In the genomic region with DNA sequence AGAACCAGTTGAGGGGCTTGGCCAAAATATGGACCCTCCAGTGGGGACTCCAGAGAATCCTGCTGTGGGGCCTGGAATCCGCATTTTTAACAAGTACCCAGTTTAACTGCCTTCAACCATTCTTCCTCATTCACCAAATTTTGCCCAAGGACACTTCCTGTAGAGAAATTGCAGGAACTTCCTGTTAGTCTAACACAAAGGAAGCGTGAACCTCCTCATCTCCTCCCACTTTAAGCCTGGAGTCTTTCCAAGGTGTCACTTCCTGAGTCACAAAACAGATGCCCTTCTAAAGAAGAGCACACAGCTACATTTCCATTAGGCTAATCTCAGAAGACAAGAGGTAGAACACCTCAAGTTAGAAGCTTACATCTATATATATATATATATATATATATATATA, we compare ENCODE assay signal across 14 cellular contexts.
DNase-seq lines count a peak whose midpoint lies in the region; ATAC-seq and TF ChIP-seq lines count a peak whose summit lies in the region.
"Had no signal": no experiment of that assay in that cellular context is flagged by ENCODE, and none has a peak within 500 bp of the region (broad histone marks: within the 10 kb centered on the region; RNA-seq: fewer than 3 reads in every experiment).

No MANE protein-coding gene starts in this region.

- H3K9me3 ChIP-seq in heart right ventricle (no peaks in the 10 kb centered on the region), H9 (ENCODE audit: control insufficient read depth, low read depth, low read length) (no peaks in the 10 kb centered on the region)
- H3K9me3 ChIP-seq: adrenal gland, BE2C had no signal

- no peak overlapping the region for H3K4me2 ChIP-seq in H9 (ENCODE audit: insufficient read depth, insufficient read length, low read length)

- H4K20me1 ChIP-seq in H9 (ENCODE audit: control insufficient read depth, insufficient read depth, insufficient read length): no peaks in the 10 kb centered on the region

- no peaks in the 10 kb centered on the region for H3K79me2 ChIP-seq in H9 (ENCODE audit: insufficient read depth, low read length)

- no peak overlapping the region for H2AK5ac ChIP-seq in H9 (ENCODE audit: insufficient read length, low read length)

- WGBS in heart right ventricle, 2 donors: 49 to 52% methylated on average over 2 of the region's 2 CpGs
- WGBS in H9 (ENCODE audit: extremely low coverage, insufficient read length, low lambda C conversion rate): no CpG with 5 or more reads among the region's 2 CpGs

- no peak overlapping the region for H3K18ac ChIP-seq in H9 (ENCODE audit: insufficient read length, low read depth, low read length)

- no peaks in the 10 kb centered on the region for H3K36me3 Mint-ChIP-seq in H9 (ENCODE audit: insufficient read depth in 1 of 3, low read depth in 3 of 3)
- H3K36me3 Mint-ChIP-seq: activated CD8-positive, alpha-beta memory T cell treated with anti-CD3 and anti-CD28 coated beads, Interleukin-2, amount 10 ng/mL, durations not matched to agents 7 days and 5 days had no signal

- H2BK5ac ChIP-seq in H9 (ENCODE audit: insufficient read length, low read length): no peak overlapping the region

- H3K4ac ChIP-seq in H9 (ENCODE audit: low read depth, low read length): no peak overlapping the region

- no peak for TF ChIP-seq CTCF in heart right ventricle (IDR thresholded peaks at IDR 0.05)
- TF ChIP-seq CTCF in H9 (conservative IDR thresholded peaks at IDR 0.05): no peak

- H3T11ph ChIP-seq in H9 (ENCODE audit: low read length): no peak overlapping the region

- H3K9me3 Mint-ChIP-seq in H9: no peaks in the 10 kb centered on the region

- peaks cover 0 to 76% (median 13%) of the 10 kb centered on the region in 9 donors for H3K36me3 ChIP-seq in heart right ventricle
- H3K36me3 ChIP-seq: adrenal gland, BE2C had no signal

- peaks cover 4% of the 10 kb centered on the region; the same call in 1 of the 2 replicates for H3K27me3 Mint-ChIP-seq in H9 (ENCODE audit: low read depth)
- H3K27me3 Mint-ChIP-seq: activated CD8-positive, alpha-beta memory T cell treated with anti-CD3 and anti-CD28 coated beads, Interleukin-2, amount 10 ng/mL, durations not matched to agents 7 days and 5 days; type B pancreatic cell had no signal

- H3K4me3 Mint-ChIP-seq in H9: no peak overlapping the region
- H3K4me3 Mint-ChIP-seq: activated CD8-positive, alpha-beta memory T cell treated with anti-CD3 and anti-CD28 coated beads, Interleukin-2, amount 10 ng/mL, durations not matched to agents 7 days and 5 days; T-helper 2 cell treated with Interferon-gamma antibody and Interleukin-4, amounts not matched to agents 5 μg/mL and 100 μg/mL, for 36 hours; type B pancreatic cell had no signal

- no peak overlapping the region for H2BK15ac ChIP-seq in H9 (ENCODE audit: low read depth, low read length)

- no peak overlapping the region for H2BK20ac ChIP-seq in H9 (ENCODE audit: low read depth, low read length, poor library complexity, severe bottlenecking)

- no peak overlapping the region for H3K56ac ChIP-seq in H9 (ENCODE audit: insufficient read length, low read depth, low read length)

- peaks cover 2% of the 10 kb centered on the region in 2 experiments; a peak in 1 of 4 replicates for H3K4me1 Mint-ChIP-seq in H9
- H3K4me1 Mint-ChIP-seq: activated CD8-positive, alpha-beta memory T cell treated with anti-CD3 and anti-CD28 coated beads, Interleukin-2, amount 10 ng/mL, durations not matched to agents 7 days and 5 days had no signal

- ATAC-seq in heart right ventricle (peak in 7 of 8 donors; percentile 49 to 87 (median 74)), GM18907 (IDR thresholded peaks at IDR 0.05; ENCODE audit: unreplicated experiment) (no peak)
- ATAC-seq: activated CD8-positive, alpha-beta memory T cell treated with anti-CD3 and anti-CD28 coated beads, Interleukin-2, amount 10 ng/mL, durations not matched to agents 7 days and 5 days had no signal

- in situ Hi-C loops in G401 (cut with HindIII; ENCODE audit: low sequenced_read_pairs): no loop called here

- no peak overlapping the region for H3K27ac Mint-ChIP-seq in H9
- H3K27ac Mint-ChIP-seq: activated CD8-positive, alpha-beta memory T cell treated with anti-CD3 and anti-CD28 coated beads, Interleukin-2, amount 10 ng/mL, durations not matched to agents 7 days and 5 days; T-helper 2 cell treated with Interferon-gamma antibody and Interleukin-4, amounts not matched to agents 5 μg/mL and 100 μg/mL, for 36 hours; type B pancreatic cell had no signal

- H3K27me3 ChIP-seq in heart right ventricle (no peaks in the 10 kb centered on the region), H9 (ENCODE audit: insufficient read depth, low read length) (no peaks in the 10 kb centered on the region)
- H3K27me3 ChIP-seq: adrenal gland, BE2C had no signal

- no peak overlapping the region for H2BK12ac ChIP-seq in H9 (ENCODE audit: insufficient read length, low read depth, low read length)

- no peak overlapping the region for H3K23ac ChIP-seq in H9 (ENCODE audit: insufficient read length, low read depth, low read length)

- no peaks in the 10 kb centered on the region for H3K79me1 ChIP-seq in H9 (ENCODE audit: insufficient read depth, low read depth, low read length, poor library complexity, severe bottlenecking)

- no peak overlapping the region for H4K5ac ChIP-seq in H9 (ENCODE audit: insufficient read length, low read depth, low read length)

- peak overlapping the region in 9 of 10 donors; percentile 46 to 85 (median 65) for H3K27ac ChIP-seq in heart right ventricle
- no peak overlapping the region for H3K27ac ChIP-seq in H9 (ENCODE audit: insufficient read length, low read depth, low read length)

- intact Hi-C loops in heart right ventricle (cut with DNase I): loop anchor here in 1 of 10 donors (10.0 kb wide), 1 partner anchor 189 kb away; no protein-coding TSS in a partner anchor

- H2BK120ac ChIP-seq in H9 (ENCODE audit: low read depth, low read length, poor library complexity, severe bottlenecking): no peak overlapping the region

- H3K4me1 ChIP-seq in heart right ventricle (peaks cover 0 to 39% (median 25%) of the 10 kb centered on the region in 9 donors), H9 (ENCODE audit: insufficient read depth, low read length) (no peaks in the 10 kb centered on the region)
- H3K4me1 ChIP-seq: adrenal gland, BE2C had no signal

- H3K14ac ChIP-seq in H9 (ENCODE audit: insufficient read depth, low read length): no peak overlapping the region

- no peaks in the 10 kb centered on the region for H3K23me2 ChIP-seq in H9 (ENCODE audit: insufficient read length, low read depth, low read length, poor library complexity, severe bottlenecking)

- H3K4me3 ChIP-seq in heart right ventricle: no peak overlapping the region
- H3K4me3 ChIP-seq: adrenal gland had no signal

- no peak overlapping the region for H2AFZ ChIP-seq in H9 (ENCODE audit: low read length)

- H4K91ac ChIP-seq in H9 (ENCODE audit: insufficient read length, low read depth, low read length): no peak overlapping the region

- no peak overlapping the region for H3K9ac ChIP-seq in H9 (ENCODE audit: extremely low read depth, insufficient read length, low read length)

- DNase-seq in A172 (ENCODE audit: low spot score): peak; percentile 92
- DNase-seq in GF-D8 (lab: John Stamatoyannopoulos, UW): peak; percentile 87
- DNase-seq in RKO (ENCODE audit: low spot score): peak; percentile 34
- peak in 1 of 2 donors; percentile 64 for DNase-seq in heart right ventricle
- DNase-seq in G401 (ENCODE audit: low spot score): no peak
- DNase-seq in DMS 273 treated with DMSO at 0.1 percent for 48 hours (lab: John Stamatoyannopoulos, UW): no peak
- DNase-seq in H9: no peak
- DNase-seq: activated CD8-positive, alpha-beta memory T cell treated with anti-CD3 and anti-CD28 coated beads, Interleukin-2, amount 10 ng/mL, durations not matched to agents 7 days and 5 days; BE2C; NCI-H446 treated with DMSO at 0.1 percent for 48 hours had no signal

- no peak overlapping the region for H4K8ac ChIP-seq in H9 (replicated peaks; ENCODE audit: insufficient read length, low read depth, low read length)

Comparison
In these comparisons a context has a peak if more than half of its experiments do, and no peak if none do; other contexts are left out.
1. DNase-seq: peak in A172 (single experiment), GF-D8 (single experiment) and RKO (single experiment); none in G401 (single experiment), DMS 273 treated with DMSO at 0.1 percent for 48 hours (single experiment) and H9 (single experiment).